In the genomic region with DNA sequence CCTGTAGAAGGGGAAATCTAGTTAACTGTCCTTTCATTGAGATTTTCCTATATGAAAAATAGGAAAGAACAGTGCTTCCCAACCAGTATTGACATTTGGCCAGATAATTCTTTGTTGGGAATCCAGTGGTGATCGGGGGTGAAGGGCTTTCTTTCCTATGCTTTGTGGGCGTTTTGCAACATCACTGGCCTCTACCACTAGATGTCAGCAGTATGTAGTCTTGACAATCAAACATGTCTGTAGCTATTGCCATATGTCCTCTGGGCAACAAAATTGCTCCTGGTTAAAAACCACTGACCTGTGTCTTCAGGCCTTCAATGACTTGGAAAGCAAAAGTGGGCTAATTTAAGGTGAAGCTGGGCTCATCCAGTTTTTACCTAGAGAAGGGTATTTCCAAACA, we compare ENCODE assay signal across 10 cellular contexts.
A peak's percentile ranks its signal among the peaks of the same experiment; 100 is the strongest.
DNase-seq lines count a peak whose midpoint lies in the region; ATAC-seq, FAIRE-seq and TF ChIP-seq lines count a peak whose summit lies in the region.
"Had no signal": no experiment of that assay in that cellular context is flagged by ENCODE, and none has a peak within 500 bp of the region (broad histone marks: within the 10 kb centered on the region; RNA-seq: fewer than 3 reads in every experiment).

No MANE protein-coding gene starts in this region.

- intact Hi-C loops in GM12878 (cut with micrococcal nuclease; ENCODE audit: unreplicated experiment): loop anchor here (2.0 kb wide), 2 partner anchors 140 to 492 kb away; no protein-coding TSS in a partner anchor

- TF ChIP-seq CTCF in GM12878 (IDR thresholded peaks at IDR 0.05 in 2 of 3, conservative IDR thresholded peaks at IDR 0.05 in 1 of 3; ENCODE audit: control insufficient read depth in 2 of 3, extremely low read depth in 1 of 3, insufficient read depth in 1 of 3, low read depth in 3 of 3, low read length in 3 of 3): peak; percentile 47 to 53 (median 49); a peak in 5 of 6 replicates
- TF ChIP-seq CTCF in osteoblast (IDR thresholded peaks at IDR 0.05; ENCODE audit: extremely low read depth, low read depth, low read length): peak; percentile 30

- in situ Hi-C loops in GM12878 (cut with MboI): no loop called here

- SMC1A ChIA-PET in GM12878 (lab: Charles Lee; ENCODE audit: uncharacterized antibody, unreplicated experiment): interaction anchor here (1.1 to 3.5 kb wide), 4 partner anchors 134 to 493 kb away, joined by 3 to 27 read pairs (median 4); no protein-coding TSS in a partner anchor

- H3K4me3 ChIP-seq in GM12878 (no peak overlapping the region), osteoblast (ENCODE audit: insufficient read depth, low read length) (no peak overlapping the region)

- FAIRE-seq in GM12878 (lab: Jason Lieb, UNC): peak; percentile 31

- no peak overlapping the region for H3K9ac ChIP-seq in GM12878 (ENCODE audit: control insufficient read depth, insufficient read depth, low read length)

- H3K4me2 ChIP-seq in GM12878 (ENCODE audit: control insufficient read depth, insufficient read depth) (no peak overlapping the region), osteoblast (ENCODE audit: insufficient read depth, low read length) (no peak overlapping the region)

- no peak for TF ChIP-seq POLR2A in GM12878 (IDR thresholded peaks at IDR 0.05; ENCODE audit: low read depth, low read length)

- peak; percentile 3 to 18 for DNase-seq in Kasumi-1 (lab: John Stamatoyannopoulos, UW)
- no peak for DNase-seq in GM12878 (ENCODE audit: low read depth, low spot score)
- DNase-seq in osteoblast (ENCODE audit: insufficient read length, low spot score, missing footprints): no peak
- DNase-seq in NOMO-1 treated with dmso at 0.1 percent for 144 hours (lab: John Stamatoyannopoulos, UW; ENCODE audit: unreplicated experiment): no peak
- DNase-seq in cerebellar cortex (ENCODE audit: low spot score): no peak
- DNase-seq: activated T-cell treated with anti-CD3 and anti-CD28 coated beads, Interleukin-2, amount 50 U/mL, for 48 hours; NK-92 treated with Interleukin-12 subunit alpha and Interleukin-12 subunit beta, amount 100 ng/mL, for 24 hours; stimulated activated CD4-positive, alpha-beta T cell treated with anti-CD3 and anti-CD28 coated beads, Interleukin-12 subunit alpha, Interleukin-12 subunit beta, amount 100 ng/mL, for 4 hours had no signal

- peak; percentile 41 for TF ChIP-seq RAD21 in GM12878 (IDR thresholded peaks at IDR 0.05; ENCODE audit: insufficient read depth, low read depth, low read length)

- BruUV-seq in GM12878 (replicated peaks; lab: Mats Ljungman, UMichigan): no TSS peak

- no peaks in the 10 kb centered on the region for H4K20me1 ChIP-seq in GM12878 (ENCODE audit: control insufficient read depth, insufficient read depth)
- no peaks in the 10 kb centered on the region for H4K20me1 ChIP-seq in osteoblast (ENCODE audit: insufficient read depth, low read length)

- ATAC-seq in GM18502 (IDR thresholded peaks at IDR 0.05; ENCODE audit: poor library complexity, unreplicated experiment) (peak; percentile 65), GM12878 (peak; percentile 68), GM21576 (IDR thresholded peaks at IDR 0.05; ENCODE audit: unreplicated experiment) (no peak)

- H3K4me1 ChIP-seq in GM12878 (ENCODE audit: control insufficient read depth, insufficient read depth, low read length): no peaks in the 10 kb centered on the region
- H3K4me1 ChIP-seq in osteoblast (ENCODE audit: insufficient read depth, low read length): no peaks in the 10 kb centered on the region

- no peak overlapping the region for H2AFZ ChIP-seq in GM12878 (ENCODE audit: control insufficient read depth, low read depth, low read length)
- no peak overlapping the region for H2AFZ ChIP-seq in osteoblast (ENCODE audit: low read length)

- 19% methylated on average over 2 of the region's 2 CpGs for WGBS in GM12878 (ENCODE audit: insufficient coverage, insufficient replicate concordance, low lambda C conversion rate, missing lambda C conversion rate)

- RAD21 ChIA-PET in GM12878 (lab: Charles Lee; ENCODE audit: unreplicated experiment): interaction anchor here (1.5 to 3.3 kb wide), 2 partner anchors 139 to 493 kb away, joined by 3 to 20 read pairs; no protein-coding TSS in a partner anchor

- no peaks in the 10 kb centered on the region for H3K36me3 ChIP-seq in GM12878 (ENCODE audit: control insufficient read depth in 2 of 2, insufficient read depth in 2 of 2, low read length in 1 of 2)
- no peaks in the 10 kb centered on the region for H3K36me3 ChIP-seq in osteoblast (ENCODE audit: insufficient read depth, low read length)

- TF ChIP-seq EP300 in GM12878 (IDR thresholded peaks at IDR 0.05; ENCODE audit: borderline replicate concordance in 1 of 2, control insufficient read depth in 1 of 2, low read depth in 2 of 2, low read length in 2 of 2): no peak

- POLR2A ChIA-PET in GM12878 (lab: Charles Lee): no interaction called here

- CTCF ChIA-PET in GM12878 (lab: Yijun Ruan, JAX): interaction anchor here (1.0 to 5.2 kb wide), 7 partner anchors 7 to 492 kb away, joined by 3 to 43 read pairs (median 3); no protein-coding TSS in a partner anchor

- no peaks in the 10 kb centered on the region for H3K27me3 ChIP-seq in GM12878 (replicated peaks in 1 of 2; ENCODE audit: control insufficient read depth in 2 of 2, insufficient read depth in 2 of 2, low read length in 1 of 2)
- H3K27me3 ChIP-seq in osteoblast (ENCODE audit: insufficient read depth, low read length): no peaks in the 10 kb centered on the region

- H3K79me2 ChIP-seq in GM12878 (ENCODE audit: control insufficient read depth, insufficient read depth, low read length) (no peaks in the 10 kb centered on the region), osteoblast (ENCODE audit: insufficient read depth, low read length) (no peaks in the 10 kb centered on the region)

- H3K9me3 ChIP-seq in GM12878 (replicated peaks; ENCODE audit: control insufficient read depth, insufficient read depth, low read length): no peaks in the 10 kb centered on the region
- no peaks in the 10 kb centered on the region for H3K9me3 ChIP-seq in osteoblast (ENCODE audit: low read depth, low read length)

- H3K27ac ChIP-seq in GM12878 (ENCODE audit: control insufficient read depth, insufficient read depth) (no peak overlapping the region), osteoblast (ENCODE audit: low read depth, low read length) (no peak overlapping the region)

TF ChIP-seq in GM12878, 131 proteins besides CTCF, POLR2A, EP300 and RAD21:
- TF ChIP-seq CBX5 (IDR thresholded peaks at IDR 0.05; ENCODE audit: low read depth): no peak
- no peak for TF ChIP-seq SMAD5 (IDR thresholded peaks at IDR 0.05; ENCODE audit: low read depth)
- TF ChIP-seq, protein P1, sequence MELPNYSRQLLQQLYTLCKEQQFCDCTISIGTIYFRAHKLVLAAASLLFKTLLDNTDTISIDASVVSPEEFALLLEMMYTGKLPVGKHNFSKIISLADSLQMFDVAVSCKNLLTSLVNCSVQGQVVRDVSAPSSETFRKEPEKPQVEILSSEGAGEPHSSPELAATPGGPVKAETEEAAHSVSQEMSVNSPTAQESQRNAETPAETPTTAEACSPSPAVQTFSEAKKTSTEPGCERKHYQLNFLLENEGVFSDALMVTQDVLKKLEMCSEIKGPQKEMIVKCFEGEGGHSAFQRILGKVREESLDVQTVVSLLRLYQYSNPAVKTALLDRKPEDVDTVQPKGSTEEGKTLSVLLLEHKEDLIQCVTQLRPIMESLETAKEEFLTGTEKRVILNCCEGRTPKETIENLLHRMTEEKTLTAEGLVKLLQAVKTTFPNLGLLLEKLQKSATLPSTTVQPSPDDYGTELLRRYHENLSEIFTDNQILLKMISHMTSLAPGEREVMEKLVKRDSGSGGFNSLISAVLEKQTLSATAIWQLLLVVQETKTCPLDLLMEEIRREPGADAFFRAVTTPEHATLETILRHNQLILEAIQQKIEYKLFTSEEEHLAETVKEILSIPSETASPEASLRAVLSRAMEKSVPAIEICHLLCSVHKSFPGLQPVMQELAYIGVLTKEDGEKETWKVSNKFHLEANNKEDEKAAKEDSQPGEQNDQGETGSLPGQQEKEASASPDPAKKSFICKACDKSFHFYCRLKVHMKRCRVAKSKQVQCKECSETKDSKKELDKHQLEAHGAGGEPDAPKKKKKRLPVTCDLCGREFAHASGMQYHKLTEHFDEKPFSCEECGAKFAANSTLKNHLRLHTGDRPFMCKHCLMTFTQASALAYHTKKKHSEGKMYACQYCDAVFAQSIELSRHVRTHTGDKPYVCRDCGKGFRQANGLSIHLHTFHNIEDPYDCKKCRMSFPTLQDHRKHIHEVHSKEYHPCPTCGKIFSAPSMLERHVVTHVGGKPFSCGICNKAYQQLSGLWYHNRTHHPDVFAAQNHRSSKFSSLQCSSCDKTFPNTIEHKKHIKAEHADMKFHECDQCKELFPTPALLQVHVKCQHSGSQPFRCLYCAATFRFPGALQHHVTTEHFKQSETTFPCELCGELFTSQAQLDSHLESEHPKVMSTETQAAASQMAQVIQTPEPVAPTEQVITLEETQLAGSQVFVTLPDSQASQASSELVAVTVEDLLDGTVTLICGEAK (IDR thresholded peaks at IDR 0.05; ENCODE audit: borderline replicate concordance): no peak
- TF ChIP-seq STAT3 (IDR thresholded peaks at IDR 0.05; ENCODE audit: low read depth, low read length): no peak

Comparison
In these comparisons a context has a peak if more than half of its experiments do, and no peak if none do; other contexts are left out.
1. DNase-seq: peak in Kasumi-1 (2 of 2); none in GM12878 (single experiment), osteoblast (single experiment), NOMO-1 treated with dmso at 0.1 percent for 144 hours (single experiment) and cerebellar cortex (single experiment).